In genomic region chr3:139534444-139534812, GRCh38 we compare ENCODE assay signal across 8 cellular contexts. TPM values are rescaled to one million over a fixed set of nuclear protein-coding genes. Genes with fewer than 3 reads are reported as not detected.
DNase-seq lines count a peak whose midpoint lies in the region; ATAC-seq and TF ChIP-seq lines count a peak whose summit lies in the region.

No MANE protein-coding gene starts in this region.

- ATAC-seq in Right ventricle myocardium superior (ENCODE audit: poor library complexity), result peak; percentile 1
- ATAC-seq in Right ventricle myocardium inferior, result no peak
- ATAC-seq in GM18517 (IDR thresholded peaks at IDR 0.05; ENCODE audit: unreplicated experiment), result no peak

- H3K27me3 Mint-ChIP-seq in nephron progenitor cell (ENCODE audit: low read depth, poor library complexity), result peaks cover 2% of the 10 kb centered on the region

- no peaks in the 10 kb centered on the region for H3K9me3 ChIP-seq in breast epithelium

- intact Hi-C loops in Right ventricle myocardium superior (cut with DNase I) (no loop called here), Right ventricle myocardium inferior (cut with DNase I) (no loop called here), breast epithelium (cut with DNase I; ENCODE audit: low total_unique reads) (no loop called here)

- H3K4me3 ChIP-seq in breast epithelium, result no peak overlapping the region

- H3K27ac Mint-ChIP-seq in nephron progenitor cell, result peak overlapping the region; percentile 99

- DNase-seq in Right ventricle myocardium superior (no peak), Right ventricle myocardium inferior (ENCODE audit: missing footprints) (no peak), NCI-H1417 (lab: John Stamatoyannopoulos, UW) (peak; percentile 40 to 78 (median 55)), breast epithelium (ENCODE audit: low spot score in 2 of 2) (peak in 1 of 2 donors; percentile 66), nephron progenitor cell (no peak), GM10266 (ENCODE audit: extremely low spot score) (no peak), SIG-M5 (lab: John Stamatoyannopoulos, UW) (no peak)

- no peaks in the 10 kb centered on the region for H3K36me3 ChIP-seq in breast epithelium

- peaks cover 17 to 31% of the 10 kb centered on the region in 2 donors for H3K4me1 ChIP-seq in breast epithelium

- no peak for TF ChIP-seq POLR2A in breast epithelium (IDR thresholded peaks at IDR 0.05)

- H3K27me3 ChIP-seq in breast epithelium, result no peaks in the 10 kb centered on the region

- peak overlapping the region; percentile 83 to 89 for H3K27ac ChIP-seq in breast epithelium

- H3K4me1 Mint-ChIP-seq in nephron progenitor cell, result peaks cover 95% of the 10 kb centered on the region

- H3K36me3 Mint-ChIP-seq in nephron progenitor cell (ENCODE audit: low read depth), result peaks cover 39% of the 10 kb centered on the region

- no peaks in the 10 kb centered on the region for H3K9me3 Mint-ChIP-seq in nephron progenitor cell

- TF ChIP-seq CTCF in breast epithelium (IDR thresholded peaks at IDR 0.05) (no peak), nephron progenitor cell (IDR thresholded peaks at IDR 0.05) (no peak), GM10266 (IDR thresholded peaks at IDR 0.05; ENCODE audit: control insufficient read depth, insufficient read depth, low read depth, missing control alignments) (no peak)

- H3K4me3 Mint-ChIP-seq in nephron progenitor cell, result peak overlapping the region; percentile 63

RNA-seq across cellular contexts. Expression of gene RBP1, which starts 5.1 kb away (rescaled TPM):
- total RNA-seq in Right ventricle myocardium superior (27.9 TPM), Right ventricle myocardium inferior (26.3 TPM), breast epithelium (10 to 100 TPM in 2 of 3 donors, under 1 TPM in 1; 0.64 to 20.9 (median 14.7) TPM)

RNA-seq across cellular contexts. Expression of gene RBP2, which starts 58.1 kb away (rescaled TPM):
- total RNA-seq in Right ventricle myocardium superior (not detected), Right ventricle myocardium inferior (not detected), breast epithelium (1 to 10 TPM in 1 of 3 donors, not detected in 2; 1.3 TPM)

Comparison
In these comparisons a context has a peak if more than half of its experiments do, and no peak if none do; other contexts are left out.
1. DNase-seq: peak in NCI-H1417 (3 of 3); none in Right ventricle myocardium superior (single experiment), Right ventricle myocardium inferior (single experiment), nephron progenitor cell (single experiment), GM10266 (single experiment) and SIG-M5 (single experiment).